1 cellular context compared by ENCODE assay signal in the genomic region with DNA sequence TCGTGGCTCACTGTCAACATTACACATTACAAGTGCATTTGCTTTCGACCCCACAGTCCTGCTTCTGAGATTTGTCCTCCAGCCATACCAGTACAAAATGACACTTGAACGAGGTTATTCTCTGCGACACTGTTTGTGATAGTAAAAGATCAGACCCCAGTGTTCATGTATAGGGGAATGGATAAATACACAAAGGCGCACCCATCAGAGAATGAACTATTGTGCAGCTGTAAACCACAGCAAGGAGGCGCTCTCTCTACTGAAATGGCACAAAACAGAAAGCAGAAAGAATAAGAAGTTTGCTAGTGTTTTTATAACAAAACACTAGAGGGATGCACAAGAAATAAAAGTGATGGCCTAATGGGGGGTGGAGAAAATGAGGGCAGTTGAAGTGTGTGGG.
TF ChIP-seq lines count a peak whose summit lies in the region.

No MANE protein-coding gene starts in this region.

TF ChIP-seq in H1, 55 proteins besides CTCF, POLR2A, EP300 and RAD21:
- TF ChIP-seq GTF2F1 (IDR thresholded peaks at IDR 0.05; ENCODE audit: borderline replicate concordance, low read depth, low read length) = no peak
- no peak for TF ChIP-seq SP2 (IDR thresholded peaks at IDR 0.05; ENCODE audit: low read length)
- no peak for TF ChIP-seq BCL11A (IDR thresholded peaks at IDR 0.05; ENCODE audit: low read depth in 2 of 2, low read length in 2 of 2)
- no peak for TF ChIP-seq SIX5 (IDR thresholded peaks at IDR 0.05; ENCODE audit: low read depth, low read length)
- no peak for TF ChIP-seq BRCA1 (IDR thresholded peaks at IDR 0.05; ENCODE audit: low read depth, low read length)
- no peak for TF ChIP-seq POLR2AphosphoS5 (IDR thresholded peaks at IDR 0.05; ENCODE audit: low read depth, low read length)
- TF ChIP-seq ZNF274 (IDR thresholded peaks at IDR 0.05; ENCODE audit: borderline replicate concordance, extremely low read depth, low read length) = no peak
- no peak for TF ChIP-seq HDAC6 (IDR thresholded peaks at IDR 0.05; ENCODE audit: low read depth, low read length)
- TF ChIP-seq, protein P1, sequence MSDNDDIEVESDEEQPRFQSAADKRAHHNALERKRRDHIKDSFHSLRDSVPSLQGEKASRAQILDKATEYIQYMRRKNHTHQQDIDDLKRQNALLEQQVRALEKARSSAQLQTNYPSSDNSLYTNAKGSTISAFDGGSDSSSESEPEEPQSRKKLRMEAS (IDR thresholded peaks at IDR 0.05) = no peak
- no peak for TF ChIP-seq SP1 (IDR thresholded peaks at IDR 0.05; ENCODE audit: low read depth, low read length)
- TF ChIP-seq, protein P2, sequence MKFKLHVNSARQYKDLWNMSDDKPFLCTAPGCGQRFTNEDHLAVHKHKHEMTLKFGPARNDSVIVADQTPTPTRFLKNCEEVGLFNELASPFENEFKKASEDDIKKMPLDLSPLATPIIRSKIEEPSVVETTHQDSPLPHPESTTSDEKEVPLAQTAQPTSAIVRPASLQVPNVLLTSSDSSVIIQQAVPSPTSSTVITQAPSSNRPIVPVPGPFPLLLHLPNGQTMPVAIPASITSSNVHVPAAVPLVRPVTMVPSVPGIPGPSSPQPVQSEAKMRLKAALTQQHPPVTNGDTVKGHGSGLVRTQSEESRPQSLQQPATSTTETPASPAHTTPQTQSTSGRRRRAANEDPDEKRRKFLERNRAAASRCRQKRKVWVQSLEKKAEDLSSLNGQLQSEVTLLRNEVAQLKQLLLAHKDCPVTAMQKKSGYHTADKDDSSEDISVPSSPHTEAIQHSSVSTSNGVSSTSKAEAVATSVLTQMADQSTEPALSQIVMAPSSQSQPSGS (IDR thresholded peaks at IDR 0.05; ENCODE audit: low read length) = no peak
- no peak for TF ChIP-seq SUZ12 (IDR thresholded peaks at IDR 0.05; ENCODE audit: low read length)
- no peak for TF ChIP-seq MAFK (IDR thresholded peaks at IDR 0.05; ENCODE audit: low read depth, low read length)
- TF ChIP-seq TAF7 (optimal IDR thresholded peaks at IDR 0.05; ENCODE audit: borderline replicate concordance, low read depth, low read length) = no peak
- TF ChIP-seq, protein P3, sequence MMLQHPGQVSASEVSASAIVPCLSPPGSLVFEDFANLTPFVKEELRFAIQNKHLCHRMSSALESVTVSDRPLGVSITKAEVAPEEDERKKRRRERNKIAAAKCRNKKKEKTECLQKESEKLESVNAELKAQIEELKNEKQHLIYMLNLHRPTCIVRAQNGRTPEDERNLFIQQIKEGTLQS (IDR thresholded peaks at IDR 0.05; ENCODE audit: insufficient read depth, low read depth, low read length) = no peak
TF ChIP-seq in H1: peak in this region for 0.
